ENCODE assay signal across 8 cellular contexts in genomic region chr17:57935833-57936807, GRCh38.
DNase-seq lines count a peak whose midpoint lies in the region; ATAC-seq lines count a peak whose summit lies in the region.

No MANE protein-coding gene starts in this region.

- intact Hi-C loops in head of caudate nucleus (cut with DNase I) = no loop called here

- ATAC-seq in GM21367 (IDR thresholded peaks at IDR 0.05; ENCODE audit: unreplicated experiment) (no peak), GM19397 (IDR thresholded peaks at IDR 0.05; ENCODE audit: unreplicated experiment) (no peak)

- DNase-seq in EH (ENCODE audit: low read depth) = peak; percentile 89
- peak; percentile 30 for DNase-seq in T1000 (lab: John Stamatoyannopoulos, UW)
- DNase-seq in head of caudate nucleus = peak in 29 of 42 donors; percentile 42 to 85 (median 66)
- DNase-seq in pons (ENCODE audit: low spot score) = peak; percentile 83
- no peak for DNase-seq in activated T-cell treated with anti-CD3 and anti-CD28 coated beads, Interleukin-2, amount 50 U/mL, for 48 hours
- DNase-seq in stimulated activated CD4-positive, alpha-beta T cell treated with anti-CD3 and anti-CD28 coated beads, Interleukin-12 subunit alpha, Interleukin-12 subunit beta, amount 100 ng/mL, for 4 hours = no peak

Comparison
In these comparisons a context has a peak if more than half of its experiments do, and no peak if none do; other contexts are left out.
1. DNase-seq: peak in EH (single experiment), T1000 (single experiment), head of caudate nucleus (29 of 42) and pons (single experiment); none in activated T-cell treated with anti-CD3 and anti-CD28 coated beads, Interleukin-2, amount 50 U/mL, for 48 hours (0 of 2) and stimulated activated CD4-positive, alpha-beta T cell treated with anti-CD3 and anti-CD28 coated beads, Interleukin-12 subunit alpha, Interleukin-12 subunit beta, amount 100 ng/mL, for 4 hours (single experiment).